Comparison of ENCODE assay signal across 8 cellular contexts in the genomic region with DNA sequence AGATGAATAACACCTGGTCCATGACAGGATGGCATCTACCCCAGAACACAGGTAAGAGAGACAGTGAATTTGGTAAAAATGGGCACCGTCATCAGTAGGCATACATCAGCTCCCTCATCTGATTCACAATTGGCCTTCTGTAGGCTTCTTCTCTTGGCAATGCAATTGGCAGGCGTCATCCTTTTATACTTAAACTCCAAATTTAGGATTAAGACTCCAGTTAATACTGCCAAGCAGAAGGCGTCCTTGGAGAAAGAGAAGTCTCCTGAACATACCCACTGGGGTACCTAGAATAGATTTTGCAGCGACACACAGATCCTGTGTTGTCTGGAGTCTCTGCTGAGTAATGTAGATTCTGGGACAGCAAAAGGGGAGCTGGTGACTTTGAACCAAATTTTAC. TPM values are rescaled to one million over a fixed set of nuclear protein-coding genes. Genes with fewer than 3 reads are reported as not detected.
DNase-seq lines count a peak whose midpoint lies in the region; ATAC-seq, FAIRE-seq and TF ChIP-seq lines count a peak whose summit lies in the region.

No MANE protein-coding gene starts in this region.

- FAIRE-seq in urothelium cell line (lab: Jason Lieb, UNC) = no peak

- H3K4me3 Mint-ChIP-seq in GM23338 = peak overlapping the region; percentile 90
- peak overlapping the region; percentile 90 for H3K4me3 Mint-ChIP-seq in activated CD8-positive, alpha-beta T cell treated with anti-CD3 and anti-CD28 coated beads, Interleukin-2, amount 10 ng/mL, durations not matched to agents 7 days and 5 days

- H3K27ac ChIP-seq in AG04450 (ENCODE audit: low read depth, low read length) (no peak overlapping the region), GM23338 (ENCODE audit: low read depth) (0 out of 2 replicates have a peak overlapping the region, but pooled peaks have one; percentile 51), stomach smooth muscle (ENCODE audit: low read length) (no peak overlapping the region)

- H3K79me2 ChIP-seq in GM23338 (replicated peaks; ENCODE audit: insufficient read depth) = no peaks in the 10 kb centered on the region

- peaks cover 7% of the 10 kb centered on the region for H3K27me3 Mint-ChIP-seq in GM23338 (ENCODE audit: insufficient read depth, low read depth, poor library complexity)
- H3K27me3 Mint-ChIP-seq in activated CD8-positive, alpha-beta T cell treated with anti-CD3 and anti-CD28 coated beads, Interleukin-2, amount 10 ng/mL, durations not matched to agents 7 days and 5 days (ENCODE audit: low read depth) = peaks cover 11% of the 10 kb centered on the region

- no peaks in the 10 kb centered on the region for H3K27me3 ChIP-seq in AG04450 (ENCODE audit: control insufficient read depth, insufficient read depth, low read length)
- peaks cover 16% of the 10 kb centered on the region for H3K27me3 ChIP-seq in GM23338 (ENCODE audit: insufficient read depth)
- peaks cover 0 to 7% of the 10 kb centered on the region in 2 donors for H3K27me3 ChIP-seq in stomach smooth muscle (ENCODE audit: control insufficient read depth in 1 of 2, insufficient read depth in 2 of 2, low read length in 2 of 2)

- no peaks in the 10 kb centered on the region for H3F3A ChIP-seq in GM23338 (replicated peaks; ENCODE audit: low read depth)

- no peaks in the 10 kb centered on the region for H3K4me1 ChIP-seq in GM23338 (ENCODE audit: insufficient read depth)
- peaks cover 5% of the 10 kb centered on the region for H3K4me1 ChIP-seq in stomach smooth muscle (ENCODE audit: control insufficient read depth, insufficient read depth, low read length)

- DNase-seq in AG04450 (ENCODE audit: low read depth, low spot score) = no peak
- DNase-seq in GM23338 (ENCODE audit: low spot score) = peak; percentile 23
- DNase-seq in activated CD8-positive, alpha-beta T cell treated with anti-CD3 and anti-CD28 coated beads, Interleukin-2, amount 10 ng/mL, durations not matched to agents 7 days and 5 days = no peak
- no peak for DNase-seq in NCI-H2081 treated with DMSO at 0.1 percent for 48 hours (lab: John Stamatoyannopoulos, UW)
- no peak for DNase-seq in urothelium cell line (ENCODE audit: low spot score)

- peak; percentile 4 for ATAC-seq in GM23338
- ATAC-seq in activated CD8-positive, alpha-beta T cell treated with anti-CD3 and anti-CD28 coated beads, Interleukin-2, amount 10 ng/mL, durations not matched to agents 7 days and 5 days = no peak
- ATAC-seq in GM19328 (IDR thresholded peaks at IDR 0.05; ENCODE audit: unreplicated experiment) = no peak

- H3K9ac ChIP-seq in stomach smooth muscle (ENCODE audit: low read length in 2 of 2) = peak overlapping the region; percentile 56 to 58

- H3K4me1 Mint-ChIP-seq in GM23338 = peaks cover 13% of the 10 kb centered on the region
- H3K4me1 Mint-ChIP-seq in activated CD8-positive, alpha-beta T cell treated with anti-CD3 and anti-CD28 coated beads, Interleukin-2, amount 10 ng/mL, durations not matched to agents 7 days and 5 days (ENCODE audit: low read depth) = peaks cover 29% of the 10 kb centered on the region

- peak overlapping the region; percentile 67 for H3K4me3 ChIP-seq in AG04450 (ENCODE audit: low read depth, low read length)
- peak overlapping the region; percentile 63 for H3K4me3 ChIP-seq in GM23338
- H3K4me3 ChIP-seq in iPS-18c (ENCODE audit: insufficient read depth, low read depth, low read length) = peak overlapping the region; percentile 96
- H3K4me3 ChIP-seq in stomach smooth muscle (ENCODE audit: low read length in 2 of 2) = peak overlapping the region; percentile 99 to 100

- no peak overlapping the region for H3K27ac Mint-ChIP-seq in GM23338
- peak overlapping the region; percentile 56 for H3K27ac Mint-ChIP-seq in activated CD8-positive, alpha-beta T cell treated with anti-CD3 and anti-CD28 coated beads, Interleukin-2, amount 10 ng/mL, durations not matched to agents 7 days and 5 days

- H3K9me2 ChIP-seq in GM23338 (ENCODE audit: insufficient read depth) = no peaks in the 10 kb centered on the region

- H3K36me3 ChIP-seq in GM23338 (ENCODE audit: insufficient read depth) (no peaks in the 10 kb centered on the region), stomach smooth muscle (ENCODE audit: control insufficient read depth in 2 of 2, insufficient read depth in 2 of 2, low read length in 2 of 2) (no peaks in the 10 kb centered on the region)

- H4K20me1 ChIP-seq in GM23338 (replicated peaks; ENCODE audit: insufficient read depth) = no peaks in the 10 kb centered on the region

- no peaks in the 10 kb centered on the region for H3K9me3 Mint-ChIP-seq in GM23338
- no peaks in the 10 kb centered on the region for H3K9me3 Mint-ChIP-seq in activated CD8-positive, alpha-beta T cell treated with anti-CD3 and anti-CD28 coated beads, Interleukin-2, amount 10 ng/mL, durations not matched to agents 7 days and 5 days (ENCODE audit: insufficient read depth)

- CTCF ChIA-PET in AG04450 (lab: Charles Lee) = interaction anchor here (1.0 kb wide), 1 partner anchor 463 kb away, joined by 3 read pairs; no protein-coding TSS in a partner anchor
- CTCF ChIA-PET in activated CD8-positive, alpha-beta T cell treated with anti-CD3 and anti-CD28 coated beads, Interleukin-2, amount 10 ng/mL, durations not matched to agents 7 days and 5 days (lab: Charles Lee) = no interaction called here

- H3K4me2 ChIP-seq in GM23338 = peak overlapping the region; percentile 94

- POLR2A ChIA-PET in AG04450 (lab: Yijun Ruan, JAX) = no interaction called here
- POLR2A ChIA-PET in activated CD8-positive, alpha-beta T cell treated with anti-CD3 and anti-CD28 coated beads, Interleukin-2, amount 10 ng/mL, durations not matched to agents 7 days and 5 days (lab: Charles Lee) = no interaction called here

- no peaks in the 10 kb centered on the region for H3K36me3 Mint-ChIP-seq in GM23338 (ENCODE audit: low read depth)
- H3K36me3 Mint-ChIP-seq in activated CD8-positive, alpha-beta T cell treated with anti-CD3 and anti-CD28 coated beads, Interleukin-2, amount 10 ng/mL, durations not matched to agents 7 days and 5 days (ENCODE audit: low read depth) = no peaks in the 10 kb centered on the region

- no peak for TF ChIP-seq CTCF in AG04450 (IDR thresholded peaks at IDR 0.05; ENCODE audit: low read depth, low read length)
- TF ChIP-seq CTCF in GM23338 (conservative IDR thresholded peaks at IDR 0.05; ENCODE audit: low read depth in 2 of 2) = no peak

- peak overlapping the region; percentile 100 for H2AFZ ChIP-seq in GM23338

- no peaks in the 10 kb centered on the region for H3K9me3 ChIP-seq in AG04450 (ENCODE audit: control insufficient read depth, insufficient read depth, low read length)
- no peaks in the 10 kb centered on the region for H3K9me3 ChIP-seq in iPS-18c (ENCODE audit: control insufficient read depth, insufficient read depth, low read length)
- no peaks in the 10 kb centered on the region for H3K9me3 ChIP-seq in stomach smooth muscle (ENCODE audit: control insufficient read depth in 2 of 2, low read length in 2 of 2)

TF ChIP-seq in GM23338, 12 proteins besides CTCF, POLR2A, EP300 and RAD21 (continues in another document):
- TF ChIP-seq EZH2 (IDR thresholded peaks at IDR 0.05; ENCODE audit: low read depth, unreplicated experiment) = no peak
- no peak for TF ChIP-seq POLR2AphosphoS5 (IDR thresholded peaks at IDR 0.05; ENCODE audit: low read depth)
- no peak for TF ChIP-seq CREB1 (CRISPR knock-in tag; IDR thresholded peaks at IDR 0.05; ENCODE audit: low read depth)
- TF ChIP-seq, protein P1, sequence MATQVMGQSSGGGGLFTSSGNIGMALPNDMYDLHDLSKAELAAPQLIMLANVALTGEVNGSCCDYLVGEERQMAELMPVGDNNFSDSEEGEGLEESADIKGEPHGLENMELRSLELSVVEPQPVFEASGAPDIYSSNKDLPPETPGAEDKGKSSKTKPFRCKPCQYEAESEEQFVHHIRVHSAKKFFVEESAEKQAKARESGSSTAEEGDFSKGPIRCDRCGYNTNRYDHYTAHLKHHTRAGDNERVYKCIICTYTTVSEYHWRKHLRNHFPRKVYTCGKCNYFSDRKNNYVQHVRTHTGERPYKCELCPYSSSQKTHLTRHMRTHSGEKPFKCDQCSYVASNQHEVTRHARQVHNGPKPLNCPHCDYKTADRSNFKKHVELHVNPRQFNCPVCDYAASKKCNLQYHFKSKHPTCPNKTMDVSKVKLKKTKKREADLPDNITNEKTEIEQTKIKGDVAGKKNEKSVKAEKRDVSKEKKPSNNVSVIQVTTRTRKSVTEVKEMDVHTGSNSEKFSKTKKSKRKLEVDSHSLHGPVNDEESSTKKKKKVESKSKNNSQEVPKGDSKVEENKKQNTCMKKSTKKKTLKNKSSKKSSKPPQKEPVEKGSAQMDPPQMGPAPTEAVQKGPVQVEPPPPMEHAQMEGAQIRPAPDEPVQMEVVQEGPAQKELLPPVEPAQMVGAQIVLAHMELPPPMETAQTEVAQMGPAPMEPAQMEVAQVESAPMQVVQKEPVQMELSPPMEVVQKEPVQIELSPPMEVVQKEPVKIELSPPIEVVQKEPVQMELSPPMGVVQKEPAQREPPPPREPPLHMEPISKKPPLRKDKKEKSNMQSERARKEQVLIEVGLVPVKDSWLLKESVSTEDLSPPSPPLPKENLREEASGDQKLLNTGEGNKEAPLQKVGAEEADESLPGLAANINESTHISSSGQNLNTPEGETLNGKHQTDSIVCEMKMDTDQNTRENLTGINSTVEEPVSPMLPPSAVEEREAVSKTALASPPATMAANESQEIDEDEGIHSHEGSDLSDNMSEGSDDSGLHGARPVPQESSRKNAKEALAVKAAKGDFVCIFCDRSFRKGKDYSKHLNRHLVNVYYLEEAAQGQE (IDR thresholded peaks at IDR 0.05; ENCODE audit: unreplicated experiment) = no peak
- TF ChIP-seq ZNF331 (CRISPR knock-in tag; IDR thresholded peaks at IDR 0.05; ENCODE audit: low read depth) = no peak
- no peak for TF ChIP-seq NANOG (IDR thresholded peaks at IDR 0.05; ENCODE audit: borderline replicate concordance)
- TF ChIP-seq JUNB (IDR thresholded peaks at IDR 0.05; ENCODE audit: unreplicated experiment) = no peak
- TF ChIP-seq, protein P2, sequence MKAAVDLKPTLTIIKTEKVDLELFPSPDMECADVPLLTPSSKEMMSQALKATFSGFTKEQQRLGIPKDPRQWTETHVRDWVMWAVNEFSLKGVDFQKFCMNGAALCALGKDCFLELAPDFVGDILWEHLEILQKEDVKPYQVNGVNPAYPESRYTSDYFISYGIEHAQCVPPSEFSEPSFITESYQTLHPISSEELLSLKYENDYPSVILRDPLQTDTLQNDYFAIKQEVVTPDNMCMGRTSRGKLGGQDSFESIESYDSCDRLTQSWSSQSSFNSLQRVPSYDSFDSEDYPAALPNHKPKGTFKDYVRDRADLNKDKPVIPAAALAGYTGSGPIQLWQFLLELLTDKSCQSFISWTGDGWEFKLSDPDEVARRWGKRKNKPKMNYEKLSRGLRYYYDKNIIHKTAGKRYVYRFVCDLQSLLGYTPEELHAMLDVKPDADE (IDR thresholded peaks at IDR 0.05) = no peak

RNA-seq across cellular contexts. Expression of gene METAP1D, which starts 0.6 kb away (rescaled TPM):
- 6.2 and 8.3 TPM in 2 replicates for polyA plus RNA-seq in AG04450 (2011; rRNA removed)
- 5.2 and 8.8 TPM in 2 replicates for polyA minus RNA-seq in AG04450 (2011; rRNA and poly(A)+ RNA removed)
- total RNA-seq in GM23338 (2014; rRNA removed; shearing (Covaris generic)) = 15.5 and 19.4 TPM in 2 replicates
- 11.9 and 12.8 TPM in 2 replicates for polyA plus RNA-seq in GM23338 (2016; fragmentation: Nextera tagmentation; extraction: Ambion mirVana)
- 1 to 10 TPM; 3.9 to 6.0 TPM for total RNA-seq in activated CD8-positive, alpha-beta T cell treated with anti-CD3 and anti-CD28 coated beads, Interleukin-2, amount 10 ng/mL, durations not matched to agents 7 days and 5 days
